Comparison of ENCODE assay signal across 1 cellular context in genomic region chr17:81967533-81968395, GRCh38.
A peak's percentile ranks its signal among the peaks of the same experiment; 100 is the strongest.
TF ChIP-seq lines count a peak whose summit lies in the region.

No MANE protein-coding gene starts in this region.

TF ChIP-seq in IMR-90, 13 proteins besides CTCF, POLR2A, EP300 and RAD21:
- TF ChIP-seq USF2 (IDR thresholded peaks at IDR 0.05; ENCODE audit: low read depth, low read length) (peak; percentile 80), MAFK (IDR thresholded peaks at IDR 0.05; ENCODE audit: low read depth, low read length) (no peak), NFE2L2 (IDR thresholded peaks at IDR 0.05; ENCODE audit: low read depth, low read length) (no peak), MAZ (IDR thresholded peaks at IDR 0.05; ENCODE audit: borderline replicate concordance, low read depth, low read length) (peak; percentile 52; the same call in 1 of the 2 replicates), MXI1 (IDR thresholded peaks at IDR 0.05; ENCODE audit: borderline replicate concordance, low read depth, low read length) (no peak)
